Comparison of ENCODE assay signal across 17 cellular contexts in the genomic region with DNA sequence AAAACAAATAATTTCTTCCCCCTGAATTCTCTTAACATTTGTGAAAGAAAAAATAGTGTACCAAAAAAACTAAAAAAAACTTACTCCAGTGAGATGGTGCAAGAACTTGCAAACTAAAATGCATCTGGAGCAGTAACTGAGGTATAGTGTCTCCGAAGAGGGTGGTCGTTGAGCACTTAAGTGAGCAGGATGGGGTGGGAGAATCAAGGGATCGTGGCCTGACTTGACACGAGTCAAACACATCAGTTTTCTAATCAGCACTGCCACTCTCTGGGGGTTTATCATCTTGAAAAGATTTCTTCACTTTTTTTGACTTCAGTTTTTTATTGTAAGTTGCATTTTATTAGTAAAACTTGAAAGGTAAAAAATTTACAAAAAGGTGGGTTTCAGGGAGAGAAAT. TPM values are rescaled to one million over a fixed set of nuclear protein-coding genes. Genes with fewer than 3 reads are reported as not detected.
DNase-seq lines count a peak whose midpoint lies in the region; ATAC-seq and TF ChIP-seq lines count a peak whose summit lies in the region.
"Had no signal": no experiment of that assay in that cellular context is flagged by ENCODE, and none has a peak within 500 bp of the region (broad histone marks: within the 10 kb centered on the region; RNA-seq: fewer than 3 reads in every experiment).

No MANE protein-coding gene starts in this region.

- H3K36me3 Mint-ChIP-seq in CD4-positive, alpha-beta T cell (ENCODE audit: low read depth) = peaks cover 34% of the 10 kb centered on the region
- H3K36me3 Mint-ChIP-seq in WTC11 = peaks cover 15% of the 10 kb centered on the region

- H3K27ac Mint-ChIP-seq in CD4-positive, alpha-beta T cell = no peak overlapping the region
- H3K27ac Mint-ChIP-seq in WTC11 = peak overlapping the region; percentile 29; the same call in 1 of the 2 replicates

- H3K4me1 Mint-ChIP-seq in CD4-positive, alpha-beta T cell (ENCODE audit: low read depth) = peaks cover 64% of the 10 kb centered on the region
- peaks cover 42% of the 10 kb centered on the region for H3K4me1 Mint-ChIP-seq in WTC11

- CTCF ChIA-PET in CD4-positive, alpha-beta T cell (lab: Charles Lee) = no interaction called here
- CTCF ChIA-PET in WTC11 (lab: Charles Lee) = interaction anchor here (3.0 kb wide), 1 partner anchor 17 kb away, joined by 17 read pairs; no protein-coding TSS in a partner anchor

- peaks cover 63% of the 10 kb centered on the region for H3K79me2 ChIP-seq in GM23248 (ENCODE audit: insufficient read depth)

- TF ChIP-seq EP300 in ovary (IDR thresholded peaks at IDR 0.05) = no peak

- H3K4me1 ChIP-seq in GM23248 (ENCODE audit: insufficient read depth) = peaks cover 4% of the 10 kb centered on the region
- peaks cover 18% of the 10 kb centered on the region for H3K4me1 ChIP-seq in iPS-18a (ENCODE audit: control insufficient read depth, low read depth, low read length)
- H3K4me1 ChIP-seq in ovary (ENCODE audit: insufficient read depth) = peaks cover 4% of the 10 kb centered on the region

- H3K4me2 ChIP-seq in GM23248 (ENCODE audit: unreplicated experiment) = peak overlapping the region; percentile 80

- intact Hi-C loops in CD4-positive, alpha-beta T cell (cut with DNase I, micrococcal nuclease) = loop anchor here in 1 of 2 experiments (2.0 to 10.0 kb wide), 5 partner anchors 102 to 1079 kb away; a partner anchor contains a TSS
- intact Hi-C loops in ovary (cut with DNase I) = no loop called here

- WGBS in GM23248 (ENCODE audit: low coverage in 1 of 2, low lambda C conversion rate in 2 of 2, missing lambda C conversion rate in 2 of 2), 2 experiments = 5 to 6% methylated on average over 4 of the region's 4 CpGs
- WGBS in ovary, 3 donors = 76 to 83% (median 77%) methylated on average over 4 of the region's 4 CpGs

- no peak for TF ChIP-seq POLR2A in ovary (IDR thresholded peaks at IDR 0.05)

- DNase-seq in CD4-positive, alpha-beta T cell = no peak
- DNase-seq in GM23248 (no peak), WTC11 (ENCODE audit: low spot score) (no peak), ovary (no peak), anterior cingulate cortex (lab: John Stamatoyannopoulos, UW) (no peak)
- DNase-seq: activated CD8-positive, alpha-beta memory T cell treated with anti-CD3 and anti-CD28 coated beads, Interleukin-2, amount 50 U/mL, for 4 hours; GF-D8; left colon; NCI-H1048; NCI-H2171 treated with DMSO at 0.1 percent for 48 hours; stimulated activated CD4-positive, alpha-beta T cell treated with anti-CD3 and anti-CD28 coated beads, Interleukin-1b, Interleukin-23, amount 100 ng/mL, for 48 hours had no signal

- H3K27me3 ChIP-seq in CD4-positive, alpha-beta T cell (ENCODE audit: control insufficient read depth, insufficient read depth, low read length) = no peaks in the 10 kb centered on the region
- H3K27me3 ChIP-seq in GM23248 (replicated peaks; ENCODE audit: insufficient read depth) (no peaks in the 10 kb centered on the region), iPS-18a (ENCODE audit: control insufficient read depth, insufficient read depth, low read length) (no peaks in the 10 kb centered on the region), ovary (no peaks in the 10 kb centered on the region)
- H3K27me3 ChIP-seq: SJSA1, tibial nerve had no signal

- peak overlapping the region; percentile 70 for H3K4me3 Mint-ChIP-seq in CD4-positive, alpha-beta T cell
- peak overlapping the region; percentile 96 for H3K4me3 Mint-ChIP-seq in WTC11

- H3K27me3 Mint-ChIP-seq in CD4-positive, alpha-beta T cell = no peaks in the 10 kb centered on the region
- no peaks in the 10 kb centered on the region for H3K27me3 Mint-ChIP-seq in WTC11 (ENCODE audit: low read depth)

- H4K20me1 ChIP-seq in GM23248 (ENCODE audit: insufficient read depth) = no peaks in the 10 kb centered on the region

- H3K9me3 Mint-ChIP-seq in CD4-positive, alpha-beta T cell = no peaks in the 10 kb centered on the region
- H3K9me3 Mint-ChIP-seq in WTC11 = peaks cover 8% of the 10 kb centered on the region

- H3K36me3 ChIP-seq in GM23248 (ENCODE audit: low read depth) (no peaks in the 10 kb centered on the region), iPS-18a (ENCODE audit: control insufficient read depth, low read depth, low read length) (no peaks in the 10 kb centered on the region), ovary (no peaks in the 10 kb centered on the region)
- H3K36me3 ChIP-seq: SJSA1, tibial nerve had no signal

- no peaks in the 10 kb centered on the region for H3K9me3 ChIP-seq in CD4-positive, alpha-beta T cell (ENCODE audit: control insufficient read depth, low read length)
- H3K9me3 ChIP-seq in GM23248 (ENCODE audit: low read depth) = no peaks in the 10 kb centered on the region
- no peaks in the 10 kb centered on the region for H3K9me3 ChIP-seq in iPS-18a (ENCODE audit: control insufficient read depth, low read depth, low read length)
- no peaks in the 10 kb centered on the region for H3K9me3 ChIP-seq in ovary
- H3K9me3 ChIP-seq: SJSA1, tibial nerve had no signal

- no peak for TF ChIP-seq CTCF in CD4-positive, alpha-beta T cell (IDR thresholded peaks at IDR 0.05)
- no peak for TF ChIP-seq CTCF in WTC11 (IDR thresholded peaks at IDR 0.05)
- TF ChIP-seq CTCF in ovary (IDR thresholded peaks at IDR 0.05) = no peak

- peak overlapping the region; percentile 77 for H2AFZ ChIP-seq in GM23248

- POLR2A ChIA-PET in CD4-positive, alpha-beta T cell (lab: Charles Lee) = no interaction called here
- POLR2A ChIA-PET in WTC11 (lab: Charles Lee) = no interaction called here

- H3K27ac ChIP-seq in CD4-positive, alpha-beta T cell (ENCODE audit: low read depth, low read length) = no peak overlapping the region
- H3K27ac ChIP-seq in GM23248 = peak overlapping the region; percentile 6
- H3K27ac ChIP-seq in iPS-18a (ENCODE audit: low read length) = no peak overlapping the region
- H3K27ac ChIP-seq in ovary = no peak overlapping the region
- H3K27ac ChIP-seq: SJSA1, tibial nerve, VCaP had no signal

- peak overlapping the region; percentile 44 for H3K9ac ChIP-seq in GM23248
- H3K9ac ChIP-seq in iPS-18a (ENCODE audit: low read length) = no peak overlapping the region

- H3K9me2 ChIP-seq in GM23248 (ENCODE audit: insufficient read depth) = no peaks in the 10 kb centered on the region

- no peak for ATAC-seq in CD4-positive, alpha-beta T cell (ENCODE audit: poor library complexity)
- ATAC-seq in WTC11 (no peak), GM19395 (IDR thresholded peaks at IDR 0.05; ENCODE audit: unreplicated experiment) (no peak), HG02623 (IDR thresholded peaks at IDR 0.05; ENCODE audit: unreplicated experiment) (no peak)
- ATAC-seq: left colon had no signal

- in situ Hi-C loops in GM23248 (cut with MboI) = no loop called here

- peak overlapping the region; percentile 63 for H3K4me3 ChIP-seq in GM23248
- H3K4me3 ChIP-seq in iPS-18a (ENCODE audit: low read length) = peak overlapping the region; percentile 96
- H3K4me3 ChIP-seq in ovary = no peak overlapping the region
- H3K4me3 ChIP-seq: SJSA1, tibial nerve had no signal

- H3F3A ChIP-seq in GM23248 (ENCODE audit: insufficient read depth) = no peaks in the 10 kb centered on the region

TF ChIP-seq in WTC11, 78 proteins besides CTCF, POLR2A, EP300 and RAD21 (continues in another document):
- TF ChIP-seq JAZF1 (CRISPR knock-in tag; IDR thresholded peaks at IDR 0.05) (no peak), NFE2L1 (CRISPR knock-in tag; IDR thresholded peaks at IDR 0.05) (no peak), TEAD4 (CRISPR knock-in tag; IDR thresholded peaks at IDR 0.05) (no peak), FOXP1 (CRISPR knock-in tag; IDR thresholded peaks at IDR 0.05; ENCODE audit: borderline replicate concordance) (no peak), HMGA2 (CRISPR knock-in tag; IDR thresholded peaks at IDR 0.05) (no peak), RORB (CRISPR knock-in tag; IDR thresholded peaks at IDR 0.05) (no peak), EMX1 (CRISPR knock-in tag; IDR thresholded peaks at IDR 0.05) (no peak)
- TF ChIP-seq, protein P1, sequence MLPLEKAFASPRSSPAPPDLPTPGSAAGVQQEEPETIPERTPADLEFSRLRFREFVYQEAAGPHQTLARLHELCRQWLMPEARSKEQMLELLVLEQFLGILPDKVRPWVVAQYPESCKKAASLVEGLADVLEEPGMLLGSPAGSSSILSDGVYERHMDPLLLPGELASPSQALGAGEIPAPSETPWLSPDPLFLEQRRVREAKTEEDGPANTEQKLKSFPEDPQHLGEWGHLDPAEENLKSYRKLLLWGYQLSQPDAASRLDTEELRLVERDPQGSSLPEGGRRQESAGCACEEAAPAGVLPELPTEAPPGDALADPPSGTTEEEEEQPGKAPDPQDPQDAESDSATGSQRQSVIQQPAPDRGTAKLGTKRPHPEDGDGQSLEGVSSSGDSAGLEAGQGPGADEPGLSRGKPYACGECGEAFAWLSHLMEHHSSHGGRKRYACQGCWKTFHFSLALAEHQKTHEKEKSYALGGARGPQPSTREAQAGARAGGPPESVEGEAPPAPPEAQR (CRISPR knock-in tag; IDR thresholded peaks at IDR 0.05) = no peak
- TF ChIP-seq, protein P2, sequence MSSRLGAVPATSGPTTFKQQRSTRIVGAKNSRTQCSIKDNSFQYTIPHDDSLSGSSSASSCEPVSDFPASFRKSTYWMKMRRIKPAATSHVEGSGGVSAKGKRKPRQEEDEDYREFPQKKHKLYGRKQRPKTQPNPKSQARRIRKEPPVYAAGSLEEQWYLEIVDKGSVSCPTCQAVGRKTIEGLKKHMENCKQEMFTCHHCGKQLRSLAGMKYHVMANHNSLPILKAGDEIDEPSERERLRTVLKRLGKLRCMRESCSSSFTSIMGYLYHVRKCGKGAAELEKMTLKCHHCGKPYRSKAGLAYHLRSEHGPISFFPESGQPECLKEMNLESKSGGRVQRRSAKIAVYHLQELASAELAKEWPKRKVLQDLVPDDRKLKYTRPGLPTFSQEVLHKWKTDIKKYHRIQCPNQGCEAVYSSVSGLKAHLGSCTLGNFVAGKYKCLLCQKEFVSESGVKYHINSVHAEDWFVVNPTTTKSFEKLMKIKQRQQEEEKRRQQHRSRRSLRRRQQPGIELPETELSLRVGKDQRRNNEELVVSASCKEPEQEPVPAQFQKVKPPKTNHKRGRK (CRISPR knock-in tag; IDR thresholded peaks at IDR 0.05; ENCODE audit: borderline replicate concordance) = no peak
- TF ChIP-seq, protein P3, sequence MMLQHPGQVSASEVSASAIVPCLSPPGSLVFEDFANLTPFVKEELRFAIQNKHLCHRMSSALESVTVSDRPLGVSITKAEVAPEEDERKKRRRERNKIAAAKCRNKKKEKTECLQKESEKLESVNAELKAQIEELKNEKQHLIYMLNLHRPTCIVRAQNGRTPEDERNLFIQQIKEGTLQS (CRISPR knock-in tag; conservative IDR thresholded peaks at IDR 0.05) = no peak

RNA-seq across cellular contexts. Expression of a gene that starts 2.5 kb away (rescaled TPM):
- total RNA-seq in CD4-positive, alpha-beta T cell = 1 to 10 TPM; 6.8 TPM
- total RNA-seq in GM23248 (2014; rRNA removed; shearing (Covaris generic)) = 4.8 and 8.3 TPM in 2 replicates
- polyA plus RNA-seq in GM23248 (2016; fragmentation: Nextera tagmentation; extraction: Ambion mirVana) = 2.1 and 4.1 TPM in 2 replicates
- 11.3 to 12.8 TPM (median 12.1 TPM) in 3 replicates for total RNA-seq in WTC11 (2021)
- 10 to 100 TPM in 1 of 7 donors, 1 to 10 TPM in 6; 4.4 to 13.0 (median 7.3) TPM for total RNA-seq in ovary
- polyA plus RNA-seq in ovary = 1 to 10 TPM; 4.8 to 5.2 TPM
